Comparison of ENCODE assay signal across 9 cellular contexts in the genomic region with DNA sequence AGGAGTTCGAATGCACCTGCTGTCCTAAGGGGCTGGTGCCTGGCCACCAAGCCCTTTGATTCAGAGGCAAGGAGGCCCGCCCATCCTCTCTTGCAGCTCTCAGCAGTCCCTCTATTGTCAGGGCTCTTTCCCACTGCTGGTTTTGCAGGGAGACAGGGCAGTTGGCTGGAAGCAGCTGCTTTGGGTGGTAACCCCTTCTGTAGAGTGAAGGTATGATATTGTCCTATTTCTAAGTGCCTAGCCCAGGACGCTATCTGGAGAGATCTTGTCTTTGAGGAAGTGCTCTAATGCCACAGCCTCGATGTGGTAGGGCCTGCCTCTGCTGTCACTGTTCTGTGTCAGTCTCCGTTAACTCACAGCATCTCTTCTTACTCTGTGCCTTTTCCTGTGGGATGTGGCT. TPM values are rescaled to one million over a fixed set of nuclear protein-coding genes. Genes with fewer than 3 reads are reported as not detected.
DNase-seq lines count a peak whose midpoint lies in the region; ATAC-seq and TF ChIP-seq lines count a peak whose summit lies in the region.
"Had no signal": no experiment of that assay in that cellular context is flagged by ENCODE, and none has a peak within 500 bp of the region (broad histone marks: within the 10 kb centered on the region; RNA-seq: fewer than 3 reads in every experiment).

No MANE protein-coding gene starts in this region.

- no peak overlapping the region for H3K27ac Mint-ChIP-seq in Caco-2 (ENCODE audit: unreplicated experiment)
- no peak overlapping the region for H3K27ac Mint-ChIP-seq in osteocyte (ENCODE audit: unreplicated experiment)

- no TSS peak for BruUV-seq in Caco-2 (replicated peaks; lab: Mats Ljungman, UMichigan)

- no peak for TF ChIP-seq CTCF in Caco-2 (IDR thresholded peaks at IDR 0.05; ENCODE audit: insufficient read depth in 1 of 2, low read depth in 1 of 2, low read length in 1 of 2, severe bottlenecking in 1 of 2, unreplicated experiment in 1 of 2)
- no peak for TF ChIP-seq CTCF in osteocyte (IDR thresholded peaks at IDR 0.05)

- DNase-seq in activated T-cell treated with anti-CD3 and anti-CD28 coated beads, Interleukin-2, amount 50 U/mL, for 1 hour = peak; percentile 33
- DNase-seq in activated T-cell treated with anti-CD3 and anti-CD28 coated beads for 4 hours (no peak), T-helper 22 cell (ENCODE audit: low read depth) (peak; percentile 46), Caco-2 (no peak), osteocyte (ENCODE audit: extremely low spot score, unreplicated experiment) (no peak)
- DNase-seq in effector CD4-positive, alpha-beta T cell = peak; percentile 36
- DNase-seq: NCI-H524 treated with DMSO at 0.1 percent for 48 hours had no signal

- H3K27me3 ChIP-seq in thymus (ENCODE audit: control insufficient read depth, insufficient read depth) = no peaks in the 10 kb centered on the region
- no peaks in the 10 kb centered on the region for H3K27me3 ChIP-seq in Caco-2 (replicated peaks; ENCODE audit: control insufficient read depth, insufficient read depth, low read length)

- intact Hi-C loops in Caco-2 (cut with micrococcal nuclease; ENCODE audit: unreplicated experiment) = no loop called here

- H3K4me1 ChIP-seq in thymus (ENCODE audit: control insufficient read depth, insufficient read depth, low read length) (peaks cover 78% of the 10 kb centered on the region), Caco-2 (peaks cover 10% of the 10 kb centered on the region)

- H3K27me3 Mint-ChIP-seq in Caco-2 (ENCODE audit: insufficient read depth, unreplicated experiment) (no peaks in the 10 kb centered on the region), osteocyte (ENCODE audit: unreplicated experiment) (no peaks in the 10 kb centered on the region)

- H3K27ac ChIP-seq in thymus (ENCODE audit: low read depth) = peak overlapping the region; percentile 94

- H3K36me3 Mint-ChIP-seq in Caco-2 (ENCODE audit: insufficient read depth, unreplicated experiment) (peaks cover 14% of the 10 kb centered on the region), osteocyte (ENCODE audit: unreplicated experiment) (peaks cover 10% of the 10 kb centered on the region)

- ATAC-seq in HG03521 (IDR thresholded peaks at IDR 0.05; ENCODE audit: unreplicated experiment) = no peak

- H3K9me3 Mint-ChIP-seq in Caco-2 (ENCODE audit: unreplicated experiment) = no peaks in the 10 kb centered on the region
- H3K9me3 Mint-ChIP-seq in osteocyte (ENCODE audit: unreplicated experiment) = no peaks in the 10 kb centered on the region

- peaks cover 18% of the 10 kb centered on the region for H3K36me3 ChIP-seq in thymus (ENCODE audit: control insufficient read depth, insufficient read depth)
- H3K36me3 ChIP-seq in Caco-2 (ENCODE audit: control insufficient read depth, insufficient read depth, low read length) = 0 out of 2 replicates have a peak, but pooled peaks cover 4% of the 10 kb centered on the region

- H3K4me1 Mint-ChIP-seq in Caco-2 (ENCODE audit: low read depth, unreplicated experiment) (no peaks in the 10 kb centered on the region), osteocyte (ENCODE audit: unreplicated experiment) (peaks cover 57% of the 10 kb centered on the region)

- CTCF ChIA-PET in Caco-2 (lab: Charles Lee) = interaction anchor here (0.9 to 2.4 kb wide), 5 partner anchors 8 to 198 kb away, joined by 3 to 9 read pairs (median 4); partner anchors contain the start of gene LPIN3

- H3K9me3 ChIP-seq in thymus (ENCODE audit: control insufficient read depth) (no peaks in the 10 kb centered on the region), Caco-2 (no peaks in the 10 kb centered on the region)

- WGBS in thymus = 30% methylated on average over 5 of the region's 5 CpGs

- POLR2A ChIA-PET in Caco-2 (lab: Charles Lee) = no interaction called here

- no peak overlapping the region for H3K4me3 Mint-ChIP-seq in Caco-2 (ENCODE audit: unreplicated experiment)
- H3K4me3 Mint-ChIP-seq in osteocyte (ENCODE audit: unreplicated experiment) = no peak overlapping the region

- H3K4me3 ChIP-seq in thymus (ENCODE audit: low read length) (no peak overlapping the region), Caco-2 (ENCODE audit: low read depth, low read length) (no peak overlapping the region)

RNA-seq across cellular contexts. Expression of gene PLCG1, which starts 5.6 kb away (rescaled TPM):
- polyA plus RNA-seq in thymus = 126 TPM
- total RNA-seq in Caco-2 (2022) = 196 and 205 TPM in 2 replicates
- 173 and 179 TPM in 2 replicates for total RNA-seq in osteocyte

Comparison
In these comparisons a context has a peak if more than half of its experiments do, and no peak if none do; other contexts are left out.
1. DNase-seq: peak in activated T-cell treated with anti-CD3 and anti-CD28 coated beads, Interleukin-2, amount 50 U/mL, for 1 hour (single experiment), T-helper 22 cell (single experiment) and effector CD4-positive, alpha-beta T cell (single experiment); none in activated T-cell treated with anti-CD3 and anti-CD28 coated beads for 4 hours (single experiment), Caco-2 (0 of 2) and osteocyte (single experiment).